24 cellular contexts compared by ENCODE assay signal in genomic region chr4:168212656-168213055, GRCh38.
"Had no signal": no experiment of that assay in that cellular context is flagged by ENCODE, and none has a peak within 500 bp of the region (broad histone marks: within the 10 kb centered on the region; RNA-seq: fewer than 3 reads in every experiment).

No MANE protein-coding gene starts in this region.

- H3K4me3 Mint-ChIP-seq: memory B cell; naive thymus-derived CD4-positive, alpha-beta T cell; natural killer cell treated with Interleukin-12 subunit alpha and Interleukin-12 subunit beta and Interleukin-15 and Interleukin-18, amount 100 ng/mL, for 72 hours; stimulated activated memory B cell treated with anti-CD40 and anti-IgM and Interleukin-4, amounts not matched to agents 10 μg/mL and 1 μg/mL and 100 μg/mL, for 72 hours; stimulated activated naive CD8-positive, alpha-beta T cell treated with anti-CD3 and anti-CD28 coated beads, Interleukin-15, amount 100 ng/mL, for 72 hours; type B pancreatic cell had no signal

- H3K9me3 ChIP-seq: mucosa of descending colon, ovary, right lobe of liver, uterus had no signal

- H3K4me2 ChIP-seq: smooth muscle cell had no signal

- DNase-seq: islet precursor cell; left ventricle myocardium inferior; midbrain; mucosa of descending colon; naive thymus-derived CD4-positive, alpha-beta T cell; ovary; right lobe of liver; stimulated activated CD4-positive, alpha-beta T cell treated with anti-CD3 and anti-CD28 coated beads, Interleukin-1b, Interleukin-23, amount 100 ng/mL, for 48 hours; stimulated activated CD4-positive, alpha-beta T cell treated with anti-CD3 and anti-CD28 coated beads, Interleukin-2, amount 100 ng/mL, for 48 hours; stimulated activated CD4-positive, alpha-beta T cell treated with anti-CD3 and anti-CD28 coated beads, Interleukin-4, amount 100 ng/mL, for 4 hours; stimulated activated CD8-positive, alpha-beta memory T cell treated with anti-CD3 and anti-CD28 coated beads, Interleukin-4, amount 100 ng/mL, for 48 hours; stimulated activated naive CD4-positive, alpha-beta T cell treated with Interleukin-2 at 50 U/mL for 16 hours; stimulated activated naive CD8-positive, alpha-beta T cell treated with anti-CD3 and anti-CD28 coated beads, Interleukin-15, amount 100 ng/mL, for 72 hours; substantia nigra; uterus had no signal

- H3K4me3 ChIP-seq: left ventricle myocardium inferior, lung, mucosa of descending colon, ovary, right atrium auricular region, right lobe of liver, smooth muscle cell, tibial nerve, uterus had no signal

- H3K36me3 ChIP-seq: ovary, uterus had no signal

- H3K27ac ChIP-seq: left ventricle myocardium inferior, ovary, right atrium auricular region, right lobe of liver, tibial nerve, uterus had no signal

- H3K4me1 ChIP-seq: left ventricle myocardium inferior, right atrium auricular region, right lobe of liver, tibial nerve, uterus had no signal

- H3K27ac Mint-ChIP-seq: memory B cell; natural killer cell treated with Interleukin-12 subunit alpha and Interleukin-12 subunit beta and Interleukin-15 and Interleukin-18, amount 100 ng/mL, for 72 hours; progenitor cell of endocrine pancreas; stimulated activated memory B cell treated with anti-CD40 and anti-IgM and Interleukin-4, amounts not matched to agents 10 μg/mL and 1 μg/mL and 100 μg/mL, for 72 hours; stimulated activated naive CD8-positive, alpha-beta T cell treated with anti-CD3 and anti-CD28 coated beads, Interleukin-15, amount 100 ng/mL, for 72 hours; type B pancreatic cell had no signal

- H3K27me3 Mint-ChIP-seq: memory B cell; naive thymus-derived CD4-positive, alpha-beta T cell; natural killer cell treated with Interleukin-12 subunit alpha and Interleukin-12 subunit beta and Interleukin-15 and Interleukin-18, amount 100 ng/mL, for 72 hours; progenitor cell of endocrine pancreas; stimulated activated memory B cell treated with anti-CD40 and anti-IgM and Interleukin-4, amounts not matched to agents 10 μg/mL and 1 μg/mL and 100 μg/mL, for 72 hours; stimulated activated naive CD8-positive, alpha-beta T cell treated with anti-CD3 and anti-CD28 coated beads, Interleukin-15, amount 100 ng/mL, for 72 hours; type B pancreatic cell had no signal

- ATAC-seq: mucosa of descending colon; naive thymus-derived CD4-positive, alpha-beta T cell; natural killer cell treated with Interleukin-12 subunit alpha and Interleukin-12 subunit beta and Interleukin-15 and Interleukin-18, amount 100 ng/mL, for 72 hours; right lobe of liver; stimulated activated memory B cell treated with anti-CD40 and anti-IgM and Interleukin-4, amounts not matched to agents 10 μg/mL and 1 μg/mL and 100 μg/mL, for 72 hours; stimulated activated naive CD8-positive, alpha-beta T cell treated with anti-CD3 and anti-CD28 coated beads, Interleukin-15, amount 100 ng/mL, for 72 hours had no signal

- H3K27me3 ChIP-seq: ovary, right atrium auricular region, right lobe of liver, tibial nerve, uterus had no signal

- H3K4me1 Mint-ChIP-seq: stimulated activated naive CD8-positive, alpha-beta T cell treated with anti-CD3 and anti-CD28 coated beads, Interleukin-15, amount 100 ng/mL, for 72 hours had no signal
